15 cellular contexts compared by ENCODE assay signal in genomic region chr18:37441821-37442220, GRCh38.
DNase-seq lines count a peak whose midpoint lies in the region; ATAC-seq, FAIRE-seq and TF ChIP-seq lines count a peak whose summit lies in the region.
"Had no signal": no experiment of that assay in that cellular context is flagged by ENCODE, and none has a peak within 500 bp of the region (broad histone marks: within the 10 kb centered on the region; RNA-seq: fewer than 3 reads in every experiment).

No MANE protein-coding gene starts in this region.

- DNase-seq in DMS 273 (lab: John Stamatoyannopoulos, UW; ENCODE audit: unreplicated experiment) (peak; percentile 19), DMS 273 treated with DMSO at 0.1 percent for 48 hours (lab: John Stamatoyannopoulos, UW) (no peak), NB4 (ENCODE audit: low read depth) (peak; percentile 2), RCC 7860 (ENCODE audit: low spot score) (peak; percentile 22), type B pancreatic cell (ENCODE audit: extremely low spot score, unreplicated experiment) (no peak), NCI-H2227 treated with DMSO at 0.1 percent for 48 hours (lab: John Stamatoyannopoulos, UW) (no peak), activated gamma-delta T cell (lab: John Stamatoyannopoulos, UW) (no peak)
- DNase-seq: CD4-positive, CD25-positive, alpha-beta regulatory T cell; DMS79; GM23248; H7 had no signal

- TF ChIP-seq CTCF in NB4 (IDR thresholded peaks at IDR 0.05; ENCODE audit: low read depth, low read length) (no peak), type B pancreatic cell (conservative IDR thresholded peaks at IDR 0.05) (no peak)

- no peak overlapping the region for H3K4me3 ChIP-seq in NB4 (ENCODE audit: low read depth, low read length)
- H3K4me3 ChIP-seq: GM12878, GM23248 had no signal

- no peak overlapping the region for H3K4me3 Mint-ChIP-seq in type B pancreatic cell
- H3K4me3 Mint-ChIP-seq: CD4-positive, CD25-positive, alpha-beta regulatory T cell; IgD-negative memory B cell had no signal

- no peak for ATAC-seq in HG02884 (IDR thresholded peaks at IDR 0.05; ENCODE audit: unreplicated experiment)

- peak overlapping the region; percentile 12 for H3K27ac Mint-ChIP-seq in type B pancreatic cell
- H3K27ac Mint-ChIP-seq: CD4-positive, CD25-positive, alpha-beta regulatory T cell; IgD-negative memory B cell had no signal

- peaks cover 45% of the 10 kb centered on the region for H3K4me1 Mint-ChIP-seq in type B pancreatic cell (ENCODE audit: unreplicated experiment)
- H3K4me1 Mint-ChIP-seq: CD4-positive, CD25-positive, alpha-beta regulatory T cell; IgD-negative memory B cell had no signal

- no peak for TF ChIP-seq POLR2A in NB4 (IDR thresholded peaks at IDR 0.05; ENCODE audit: extremely low read depth, insufficient read length)

- no peaks in the 10 kb centered on the region for H3K9me3 Mint-ChIP-seq in type B pancreatic cell
- H3K9me3 Mint-ChIP-seq: CD4-positive, CD25-positive, alpha-beta regulatory T cell had no signal

- no peak for FAIRE-seq in RCC 7860 (lab: Jason Lieb, UNC)
- FAIRE-seq: GM12878, GM18507 had no signal

- H3K36me3 Mint-ChIP-seq in type B pancreatic cell = no peaks in the 10 kb centered on the region
- H3K36me3 Mint-ChIP-seq: CD4-positive, CD25-positive, alpha-beta regulatory T cell; IgD-negative memory B cell had no signal

- peaks cover 4% of the 10 kb centered on the region for H3K27me3 Mint-ChIP-seq in type B pancreatic cell

Comparison
In these comparisons a context has a peak if more than half of its experiments do, and no peak if none do; other contexts are left out.
1. DNase-seq: peak in DMS 273 (single experiment), NB4 (single experiment) and RCC 7860 (single experiment); none in DMS 273 treated with DMSO at 0.1 percent for 48 hours (single experiment), type B pancreatic cell (single experiment), NCI-H2227 treated with DMSO at 0.1 percent for 48 hours (single experiment) and activated gamma-delta T cell (single experiment).